17 cellular contexts compared by ENCODE assay signal in genomic region chr17:27322690-27323508, GRCh38. TPM values are rescaled to one million over a fixed set of nuclear protein-coding genes. Genes with fewer than 3 reads are reported as not detected.
A peak's percentile ranks its signal among the peaks of the same experiment; 100 is the strongest.
DNase-seq lines count a peak whose midpoint lies in the region; ATAC-seq and TF ChIP-seq lines count a peak whose summit lies in the region.
"Had no signal": no experiment of that assay in that cellular context is flagged by ENCODE, and none has a peak within 500 bp of the region (broad histone marks: within the 10 kb centered on the region; RNA-seq: fewer than 3 reads in every experiment).

No MANE protein-coding gene starts in this region.

- no peak overlapping the region for H3K14ac ChIP-seq in H9 (ENCODE audit: insufficient read depth, low read length)

- H4K5ac ChIP-seq in H9 (ENCODE audit: insufficient read length, low read depth, low read length) = no peak overlapping the region

- H3K23ac ChIP-seq in H9 (ENCODE audit: insufficient read length, low read depth, low read length) = no peak overlapping the region

- H3K18ac ChIP-seq in H9 (ENCODE audit: insufficient read length, low read depth, low read length) = no peak overlapping the region

- no CpG with 5 or more reads among the region's 4 CpGs for WGBS in H9 (ENCODE audit: extremely low coverage, insufficient read length, low lambda C conversion rate)
- 83% methylated on average over 4 of the region's 4 CpGs for WGBS in hepatocyte (ENCODE audit: low lambda C conversion rate, missing lambda C conversion rate)

- H2BK120ac ChIP-seq in H9 (ENCODE audit: low read depth, low read length, poor library complexity, severe bottlenecking) = no peak overlapping the region

- no peaks in the 10 kb centered on the region for H3K4me1 ChIP-seq in H9 (ENCODE audit: insufficient read depth, low read length)
- H3K4me1 ChIP-seq in hepatocyte (ENCODE audit: insufficient read depth) = peaks cover 6% of the 10 kb centered on the region
- H3K4me1 ChIP-seq in MM.1S (ENCODE audit: low read length) = no peaks in the 10 kb centered on the region

- H3K27me3 Mint-ChIP-seq in H9 (ENCODE audit: low read depth) = no peaks in the 10 kb centered on the region; the same call in 1 of the 2 replicates
- no peaks in the 10 kb centered on the region for H3K27me3 Mint-ChIP-seq in activated CD8-positive, alpha-beta T cell treated with anti-CD3 and anti-CD28 coated beads for 36 hours
- no peaks in the 10 kb centered on the region for H3K27me3 Mint-ChIP-seq in stimulated activated naive B cell treated with anti-CD40 and anti-IgM and Interleukin-4, amounts not matched to agents 10 μg/mL and 1 μg/mL and 100 μg/mL, for 72 hours
- no peaks in the 10 kb centered on the region for H3K27me3 Mint-ChIP-seq in activated CD8-positive, alpha-beta memory T cell treated with anti-CD3 and anti-CD28 coated beads, Interleukin-2, amount 10 ng/mL, durations not matched to agents 7 days and 5 days

- H3K56ac ChIP-seq in H9 (ENCODE audit: insufficient read length, low read depth, low read length) = no peak overlapping the region

- no peak overlapping the region for H2AFZ ChIP-seq in H9 (ENCODE audit: low read length)
- no peak overlapping the region for H2AFZ ChIP-seq in hepatocyte
- no peak overlapping the region for H2AFZ ChIP-seq in MM.1S (ENCODE audit: low read length)

- H3K27ac ChIP-seq in H9 (ENCODE audit: insufficient read length, low read depth, low read length) = no peak overlapping the region
- H3K27ac ChIP-seq in hepatocyte = peak overlapping the region; percentile 60
- no peak overlapping the region for H3K27ac ChIP-seq in MM.1S (ENCODE audit: low read length)
- H3K27ac ChIP-seq: BLaER1 had no signal

- H4K8ac ChIP-seq in H9 (replicated peaks; ENCODE audit: insufficient read length, low read depth, low read length) = no peak overlapping the region

- H4K20me1 ChIP-seq in H9 (ENCODE audit: control insufficient read depth, insufficient read depth, insufficient read length) (no peaks in the 10 kb centered on the region), hepatocyte (ENCODE audit: insufficient read depth, poor library complexity, severe bottlenecking) (no peaks in the 10 kb centered on the region), MM.1S (ENCODE audit: insufficient read depth, low read length) (no peaks in the 10 kb centered on the region)

- POLR2A ChIA-PET in activated CD8-positive, alpha-beta T cell treated with anti-CD3 and anti-CD28 coated beads for 36 hours (lab: Charles Lee) = interaction anchor here (0.6 to 2.5 kb wide), 2 partner anchors 9 to 11 kb away, joined by 3 to 8 read pairs; no protein-coding TSS in a partner anchor

- TF ChIP-seq CTCF in H9 (conservative IDR thresholded peaks at IDR 0.05) (no peak), hepatocyte (IDR thresholded peaks at IDR 0.05; ENCODE audit: poor library complexity) (no peak), MM.1S (IDR thresholded peaks at IDR 0.05; ENCODE audit: low read length) (no peak)
- no peak for TF ChIP-seq CTCF in activated CD8-positive, alpha-beta T cell treated with anti-CD3 and anti-CD28 coated beads for 36 hours (IDR thresholded peaks at IDR 0.05)

- H3K36me3 Mint-ChIP-seq in H9 (ENCODE audit: insufficient read depth in 1 of 3, low read depth in 3 of 3) = peaks cover 7 to 12% (median 12%) of the 10 kb centered on the region in 3 experiments
- peaks cover 9% of the 10 kb centered on the region for H3K36me3 Mint-ChIP-seq in activated CD8-positive, alpha-beta T cell treated with anti-CD3 and anti-CD28 coated beads for 36 hours (ENCODE audit: low read depth)
- peaks cover 15 to 21% of the 10 kb centered on the region in 2 donors for H3K36me3 Mint-ChIP-seq in stimulated activated naive B cell treated with anti-CD40 and anti-IgM and Interleukin-4, amounts not matched to agents 10 μg/mL and 1 μg/mL and 100 μg/mL, for 72 hours
- peaks cover 11% of the 10 kb centered on the region for H3K36me3 Mint-ChIP-seq in activated CD8-positive, alpha-beta memory T cell treated with anti-CD3 and anti-CD28 coated beads, Interleukin-2, amount 10 ng/mL, durations not matched to agents 7 days and 5 days

- peak; percentile 27 for ATAC-seq in activated CD8-positive, alpha-beta T cell treated with anti-CD3 and anti-CD28 coated beads for 36 hours
- no peak for ATAC-seq in stimulated activated naive B cell treated with anti-CD40 and anti-IgM and Interleukin-4, amounts not matched to agents 10 μg/mL and 1 μg/mL and 100 μg/mL, for 72 hours (replicated peaks)
- no peak for ATAC-seq in GM21737 (IDR thresholded peaks at IDR 0.05; ENCODE audit: unreplicated experiment)
- no peak for ATAC-seq in activated CD8-positive, alpha-beta memory T cell treated with anti-CD3 and anti-CD28 coated beads, Interleukin-2, amount 10 ng/mL, durations not matched to agents 7 days and 5 days
- ATAC-seq: activated T-cell treated with anti-CD3 and anti-CD28 coated beads, Interleukin-2, amount 50 U/mL, for 4 hours had no signal

- no peak overlapping the region for H2BK5ac ChIP-seq in H9 (ENCODE audit: insufficient read length, low read length)

- H3K9ac ChIP-seq in H9 (ENCODE audit: extremely low read depth, insufficient read length, low read length) = no peak overlapping the region
- no peak overlapping the region for H3K9ac ChIP-seq in MM.1S (ENCODE audit: low read length)
- H3K9ac ChIP-seq: BLaER1 had no signal

- no peaks in the 10 kb centered on the region for H3K79me1 ChIP-seq in H9 (ENCODE audit: insufficient read depth, low read depth, low read length, poor library complexity, severe bottlenecking)

- H3K9me3 ChIP-seq in H9 (ENCODE audit: control insufficient read depth, low read depth, low read length) (no peaks in the 10 kb centered on the region), hepatocyte (ENCODE audit: low read depth) (no peaks in the 10 kb centered on the region), MM.1S (replicated peaks; ENCODE audit: insufficient read depth, low read length) (no peaks in the 10 kb centered on the region)
- H3K9me3 ChIP-seq: BLaER1, thoracic aorta had no signal

- DNase-seq in H9 (peak; percentile 21), hepatocyte (ENCODE audit: low spot score) (no peak), MM.1S (no peak)
- DNase-seq in activated CD8-positive, alpha-beta T cell treated with anti-CD3 and anti-CD28 coated beads for 36 hours = no peak
- DNase-seq in stimulated activated naive B cell treated with anti-CD40 and anti-IgM and Interleukin-4, amounts not matched to agents 10 μg/mL and 1 μg/mL and 100 μg/mL, for 72 hours = no peak
- no peak for DNase-seq in activated CD8-positive, alpha-beta memory T cell treated with anti-CD3 and anti-CD28 coated beads, Interleukin-2, amount 10 ng/mL, durations not matched to agents 7 days and 5 days
- DNase-seq: activated CD4-positive, alpha-beta T cell treated with anti-CD3 and anti-CD28 coated beads, Interleukin-2, amount 10 ng/mL, durations not matched to agents 24 days and 14 days; activated T-cell treated with anti-CD3 and anti-CD28 coated beads, Interleukin-2, amount 50 U/mL, for 4 hours; central memory CD4-positive, alpha-beta T cell; DND-41; NCI-H1048; NCI-H2171; SHP77 had no signal

- H3K27ac Mint-ChIP-seq in H9 = no peak overlapping the region; a peak in 1 of 7 replicates
- H3K27ac Mint-ChIP-seq in activated CD8-positive, alpha-beta T cell treated with anti-CD3 and anti-CD28 coated beads for 36 hours = no peak overlapping the region
- peak overlapping the region; percentile 14 for H3K27ac Mint-ChIP-seq in stimulated activated naive B cell treated with anti-CD40 and anti-IgM and Interleukin-4, amounts not matched to agents 10 μg/mL and 1 μg/mL and 100 μg/mL, for 72 hours
- H3K27ac Mint-ChIP-seq in activated CD8-positive, alpha-beta memory T cell treated with anti-CD3 and anti-CD28 coated beads, Interleukin-2, amount 10 ng/mL, durations not matched to agents 7 days and 5 days = no peak overlapping the region
- H3K27ac Mint-ChIP-seq: activated CD4-positive, alpha-beta T cell treated with anti-CD3 and anti-CD28 coated beads, Interleukin-2, amount 10 ng/mL, durations not matched to agents 24 days and 14 days; T-helper 2 cell treated with Interferon-gamma antibody and Interleukin-4, amounts not matched to agents 5 μg/mL and 100 μg/mL, for 36 hours had no signal

- H3F3A ChIP-seq in MM.1S (ENCODE audit: insufficient read depth, low read length) = no peaks in the 10 kb centered on the region

- CTCF ChIA-PET in activated CD8-positive, alpha-beta T cell treated with anti-CD3 and anti-CD28 coated beads for 36 hours (lab: Charles Lee) = interaction anchor here (1.0 to 1.3 kb wide), 3 partner anchors 10 to 86 kb away, joined by 3 to 5 read pairs (median 3); no protein-coding TSS in a partner anchor
- CTCF ChIA-PET in activated CD8-positive, alpha-beta memory T cell treated with anti-CD3 and anti-CD28 coated beads, Interleukin-2, amount 10 ng/mL, durations not matched to agents 7 days and 5 days (lab: Charles Lee) = interaction anchor here (1.1 to 1.6 kb wide), 3 partner anchors 10 to 86 kb away, joined by 3 to 7 read pairs (median 3); no protein-coding TSS in a partner anchor

- peaks cover 10 to 12% of the 10 kb centered on the region in 2 experiments; a peak in 3 of 4 replicates for H3K4me1 Mint-ChIP-seq in H9
- H3K4me1 Mint-ChIP-seq in activated CD8-positive, alpha-beta T cell treated with anti-CD3 and anti-CD28 coated beads for 36 hours (ENCODE audit: low read depth) = no peaks in the 10 kb centered on the region
- H3K4me1 Mint-ChIP-seq in stimulated activated naive B cell treated with anti-CD40 and anti-IgM and Interleukin-4, amounts not matched to agents 10 μg/mL and 1 μg/mL and 100 μg/mL, for 72 hours = peaks cover 12 to 16% of the 10 kb centered on the region in 2 donors
- no peaks in the 10 kb centered on the region for H3K4me1 Mint-ChIP-seq in activated CD8-positive, alpha-beta memory T cell treated with anti-CD3 and anti-CD28 coated beads, Interleukin-2, amount 10 ng/mL, durations not matched to agents 7 days and 5 days

- H3T11ph ChIP-seq in H9 (ENCODE audit: low read length) = no peak overlapping the region

- H3K4me3 Mint-ChIP-seq in H9 = no peak overlapping the region
- H3K4me3 Mint-ChIP-seq in activated CD8-positive, alpha-beta T cell treated with anti-CD3 and anti-CD28 coated beads for 36 hours = no peak overlapping the region
- H3K4me3 Mint-ChIP-seq in stimulated activated naive B cell treated with anti-CD40 and anti-IgM and Interleukin-4, amounts not matched to agents 10 μg/mL and 1 μg/mL and 100 μg/mL, for 72 hours = no peak overlapping the region
- no peak overlapping the region for H3K4me3 Mint-ChIP-seq in activated CD8-positive, alpha-beta memory T cell treated with anti-CD3 and anti-CD28 coated beads, Interleukin-2, amount 10 ng/mL, durations not matched to agents 7 days and 5 days
- H3K4me3 Mint-ChIP-seq: activated CD4-positive, alpha-beta T cell treated with anti-CD3 and anti-CD28 coated beads, Interleukin-2, amount 10 ng/mL, durations not matched to agents 24 days and 14 days; activated T-cell treated with anti-CD3 and anti-CD28 coated beads, Interleukin-2, amount 50 U/mL, for 4 hours; T-helper 2 cell treated with Interferon-gamma antibody and Interleukin-4, amounts not matched to agents 5 μg/mL and 100 μg/mL, for 36 hours had no signal

- no peak overlapping the region for H2BK15ac ChIP-seq in H9 (ENCODE audit: low read depth, low read length)

- H3K4ac ChIP-seq in H9 (ENCODE audit: low read depth, low read length) = no peak overlapping the region

- H3K9me2 ChIP-seq in hepatocyte (replicated peaks; ENCODE audit: insufficient read depth) = no peaks in the 10 kb centered on the region
- H3K9me2 ChIP-seq in MM.1S (replicated peaks; ENCODE audit: insufficient read depth, low read length) = no peaks in the 10 kb centered on the region

- H3K27me3 ChIP-seq in H9 (ENCODE audit: insufficient read depth, low read length) = no peaks in the 10 kb centered on the region
- no peaks in the 10 kb centered on the region for H3K27me3 ChIP-seq in hepatocyte
- no peaks in the 10 kb centered on the region for H3K27me3 ChIP-seq in MM.1S (replicated peaks; ENCODE audit: insufficient read depth, low read length)
- H3K27me3 ChIP-seq: BLaER1 had no signal

- no peak overlapping the region for H4K91ac ChIP-seq in H9 (ENCODE audit: insufficient read length, low read depth, low read length)

- no peak overlapping the region for H3K4me3 ChIP-seq in hepatocyte
- H3K4me3 ChIP-seq in MM.1S (ENCODE audit: low read length) = no peak overlapping the region
- H3K4me3 ChIP-seq: BLaER1, thoracic aorta had no signal

- H3K23me2 ChIP-seq in H9 (ENCODE audit: insufficient read length, low read depth, low read length, poor library complexity, severe bottlenecking) = no peaks in the 10 kb centered on the region

- H2AK5ac ChIP-seq in H9 (ENCODE audit: insufficient read length, low read length) = no peak overlapping the region

- H3K36me3 ChIP-seq in hepatocyte (replicated peaks; ENCODE audit: insufficient read depth, low read depth) (no peaks in the 10 kb centered on the region), MM.1S (replicated peaks; ENCODE audit: insufficient read depth, low read length) (no peaks in the 10 kb centered on the region)
- H3K36me3 ChIP-seq: thoracic aorta had no signal

- no peaks in the 10 kb centered on the region for H3K9me3 Mint-ChIP-seq in H9
- H3K9me3 Mint-ChIP-seq in activated CD8-positive, alpha-beta T cell treated with anti-CD3 and anti-CD28 coated beads for 36 hours = no peaks in the 10 kb centered on the region
- H3K9me3 Mint-ChIP-seq in stimulated activated naive B cell treated with anti-CD40 and anti-IgM and Interleukin-4, amounts not matched to agents 10 μg/mL and 1 μg/mL and 100 μg/mL, for 72 hours = no peaks in the 10 kb centered on the region
- H3K9me3 Mint-ChIP-seq in activated CD8-positive, alpha-beta memory T cell treated with anti-CD3 and anti-CD28 coated beads, Interleukin-2, amount 10 ng/mL, durations not matched to agents 7 days and 5 days (ENCODE audit: low read depth) = no peaks in the 10 kb centered on the region
- H3K9me3 Mint-ChIP-seq: activated CD4-positive, alpha-beta T cell treated with anti-CD3 and anti-CD28 coated beads, Interleukin-2, amount 10 ng/mL, durations not matched to agents 24 days and 14 days; activated T-cell treated with anti-CD3 and anti-CD28 coated beads, Interleukin-2, amount 50 U/mL, for 4 hours; T-helper 2 cell treated with Interferon-gamma antibody and Interleukin-4, amounts not matched to agents 5 μg/mL and 100 μg/mL, for 36 hours had no signal

- H3K79me2 ChIP-seq in H9 (ENCODE audit: insufficient read depth, low read length) (no peaks in the 10 kb centered on the region), hepatocyte (no peaks in the 10 kb centered on the region), MM.1S (ENCODE audit: low read length) (no peaks in the 10 kb centered on the region)

- no peak overlapping the region for H2BK12ac ChIP-seq in H9 (ENCODE audit: insufficient read length, low read depth, low read length)

- intact Hi-C loops in activated CD8-positive, alpha-beta T cell treated with anti-CD3 and anti-CD28 coated beads for 36 hours (cut with micrococcal nuclease) = no loop called here

- H3K4me2 ChIP-seq in H9 (ENCODE audit: insufficient read depth, insufficient read length, low read length) (no peak overlapping the region), hepatocyte (no peak overlapping the region), MM.1S (ENCODE audit: low read depth, low read length) (no peak overlapping the region)
- H3K4me2 ChIP-seq: BLaER1 had no signal

- H2BK20ac ChIP-seq in H9 (ENCODE audit: low read depth, low read length, poor library complexity, severe bottlenecking) = no peak overlapping the region

RNA-seq across cellular contexts. Expression of gene WSB1, which starts 29.0 kb away (rescaled TPM):
- total RNA-seq in H9 (2021) = 173 and 187 TPM in 2 replicates
- total RNA-seq in activated CD8-positive, alpha-beta T cell treated with anti-CD3 and anti-CD28 coated beads for 36 hours = 100 to 1,000 TPM; 224 to 231 TPM
- 179 and 214 TPM in 2 replicates for total RNA-seq in hepatocyte
- polyA plus RNA-seq in hepatocyte = 161 and 206 TPM in 2 replicates
- total RNA-seq in activated CD8-positive, alpha-beta memory T cell treated with anti-CD3 and anti-CD28 coated beads, Interleukin-2, amount 10 ng/mL, durations not matched to agents 7 days and 5 days = 100 to 1,000 TPM; 109 to 177 TPM
